ENCODE assay signal across 13 cellular contexts in the genomic region with DNA sequence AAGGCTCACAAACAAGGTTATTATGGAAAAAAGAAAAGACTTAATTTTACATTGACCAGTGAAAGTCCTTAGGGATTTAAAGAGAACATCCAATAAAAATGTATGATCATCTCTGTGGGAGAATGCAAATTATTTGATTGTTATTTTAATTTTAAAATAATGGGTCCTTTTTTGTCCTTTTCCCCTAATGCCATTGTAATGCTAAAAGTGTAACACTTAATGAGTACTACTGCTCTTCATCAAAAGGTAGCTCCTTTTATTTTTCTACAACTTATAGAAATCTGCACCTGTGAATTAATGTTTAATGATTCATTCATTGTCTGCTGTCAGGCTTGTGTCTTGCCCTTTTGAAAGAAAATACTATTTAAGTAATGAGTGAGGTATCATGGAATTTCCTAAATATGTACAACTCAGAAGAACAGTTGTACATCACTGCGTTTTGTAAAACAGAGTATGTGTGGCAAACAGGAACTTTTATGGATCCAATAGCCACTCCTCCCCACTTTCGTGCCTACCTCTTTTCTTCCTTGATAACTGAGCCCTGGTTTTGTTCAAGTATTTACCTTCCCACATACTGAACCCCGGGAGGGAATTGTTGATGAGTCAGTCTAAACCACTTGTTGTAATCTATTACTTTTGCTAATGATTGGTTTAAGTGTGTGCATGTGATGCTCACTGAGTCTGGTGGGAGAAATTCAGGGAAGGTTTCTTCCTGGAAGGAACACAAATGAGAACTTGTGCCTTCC. TPM values are rescaled to one million over a fixed set of nuclear protein-coding genes. Genes with fewer than 3 reads are reported as not detected.
A peak's percentile ranks its signal among the peaks of the same experiment; 100 is the strongest.
DNase-seq lines count a peak whose midpoint lies in the region; ATAC-seq and TF ChIP-seq lines count a peak whose summit lies in the region.
"Had no signal": no experiment of that assay in that cellular context is flagged by ENCODE, and none has a peak within 500 bp of the region (broad histone marks: within the 10 kb centered on the region; RNA-seq: fewer than 3 reads in every experiment).

No MANE protein-coding gene starts in this region.

- TF ChIP-seq POLR2A in HCT116 (IDR thresholded peaks at IDR 0.05; ENCODE audit: borderline replicate concordance, extremely low read depth, insufficient read depth, insufficient read length) = no peak
- TF ChIP-seq POLR2A in testis (IDR thresholded peaks at IDR 0.05) = no peak
- TF ChIP-seq POLR2A in stomach (IDR thresholded peaks at IDR 0.05) = no peak

- H3K4me3 ChIP-seq in HCT116 (replicated peaks in 1 of 2; ENCODE audit: low read depth in 1 of 2, low read length in 2 of 2) = no peak overlapping the region
- H3K4me3 ChIP-seq in choroid plexus epithelial cell (ENCODE audit: low read depth, low read length) = no peak overlapping the region
- no peak overlapping the region for H3K4me3 ChIP-seq in mesendoderm (ENCODE audit: low read length)
- H3K4me3 ChIP-seq in testis = no peak overlapping the region
- H3K4me3 ChIP-seq in stomach = no peak overlapping the region
- H3K4me3 ChIP-seq: tibial artery had no signal

- no peaks in the 10 kb centered on the region for H3K4me1 Mint-ChIP-seq in naive thymus-derived CD8-positive, alpha-beta T cell

- H3K27ac ChIP-seq in HCT116 (ENCODE audit: low read depth, low read length) (no peak overlapping the region), mesendoderm (ENCODE audit: low read depth, low read length) (no peak overlapping the region), testis (no peak overlapping the region), stomach (no peak overlapping the region)
- H3K27ac ChIP-seq: tibial artery had no signal

- no peaks in the 10 kb centered on the region for H3K79me1 ChIP-seq in mesendoderm (ENCODE audit: low read length)

- H3K56ac ChIP-seq in mesendoderm (ENCODE audit: low read length) = no peak overlapping the region

- no peak overlapping the region for H4K8ac ChIP-seq in mesendoderm (ENCODE audit: low read depth, low read length)

- no peak overlapping the region for H2AK5ac ChIP-seq in mesendoderm (ENCODE audit: low read length)

- H3K36me3 ChIP-seq in HCT116 (ENCODE audit: control insufficient read depth in 1 of 2, insufficient read depth in 2 of 2, low read length in 2 of 2) (no peaks in the 10 kb centered on the region), mesendoderm (ENCODE audit: control insufficient read depth, insufficient read depth, low read length) (no peaks in the 10 kb centered on the region), testis (ENCODE audit: low read depth, missing control alignments) (no peaks in the 10 kb centered on the region), stomach (no peaks in the 10 kb centered on the region)
- H3K36me3 ChIP-seq: tibial artery had no signal

- no peak overlapping the region for H4K5ac ChIP-seq in mesendoderm (ENCODE audit: low read length)

- POLR2A ChIA-PET in HCT116 (lab: Charles Lee) = no interaction called here
- POLR2A ChIA-PET in naive thymus-derived CD8-positive, alpha-beta T cell (lab: Charles Lee) = no interaction called here

- TF ChIP-seq EP300 in stomach (IDR thresholded peaks at IDR 0.05) = no peak

- CTCF ChIA-PET in HCT116 (lab: Charles Lee) = no interaction called here

- DNase-seq in HCT116 (ENCODE audit: low read depth, low spot score) = no peak
- DNase-seq in NCI-H69 (lab: John Stamatoyannopoulos, UW) = peak; percentile 36
- DNase-seq in choroid plexus epithelial cell (ENCODE audit: low read depth) = peak; percentile 71
- peak; percentile 47 for DNase-seq in mesendoderm
- DNase-seq in testis = no peak
- no peak for DNase-seq in naive thymus-derived CD8-positive, alpha-beta T cell
- no peak for DNase-seq in stomach
- DNase-seq: amniotic stem cell; CD4-positive, CD25-positive, alpha-beta regulatory T cell; nucleus accumbens; SIG-M5; tibial artery had no signal

- H3K4me3 Mint-ChIP-seq in naive thymus-derived CD8-positive, alpha-beta T cell = no peak overlapping the region
- H3K4me3 Mint-ChIP-seq: CD4-positive, CD25-positive, alpha-beta regulatory T cell had no signal

- H3K27me3 ChIP-seq in HCT116 (ENCODE audit: insufficient read depth, low read length) = no peaks in the 10 kb centered on the region
- H3K27me3 ChIP-seq in mesendoderm (ENCODE audit: insufficient read depth, low read length, poor library complexity) = no peaks in the 10 kb centered on the region
- H3K27me3 ChIP-seq in testis = no peaks in the 10 kb centered on the region
- peaks cover 0 to 11% (median 0%) of the 10 kb centered on the region in 3 donors for H3K27me3 ChIP-seq in stomach
- H3K27me3 ChIP-seq: tibial artery had no signal

- H3K9me3 ChIP-seq in HCT116 (ENCODE audit: control insufficient read depth in 1 of 2, insufficient read depth in 1 of 2, low read depth in 1 of 2, low read length in 2 of 2) (no peaks in the 10 kb centered on the region), testis (no peaks in the 10 kb centered on the region), stomach (no peaks in the 10 kb centered on the region)
- H3K9me3 ChIP-seq: tibial artery had no signal

- ATAC-seq in HCT116 (no peak), GM18498 (IDR thresholded peaks at IDR 0.05; ENCODE audit: unreplicated experiment) (no peak)
- no peak for ATAC-seq in naive thymus-derived CD8-positive, alpha-beta T cell

- TF ChIP-seq CTCF in HCT116 (IDR thresholded peaks at IDR 0.05 in 2 of 3, conservative IDR thresholded peaks at IDR 0.05 in 1 of 3; ENCODE audit: borderline replicate concordance in 1 of 3, insufficient read depth in 1 of 3, low read depth in 2 of 3, low read length in 2 of 3) = no peak
- no peak for TF ChIP-seq CTCF in choroid plexus epithelial cell (conservative IDR thresholded peaks at IDR 0.05; ENCODE audit: low read depth, low read length)
- no peak for TF ChIP-seq CTCF in testis (IDR thresholded peaks at IDR 0.05)
- no peak for TF ChIP-seq CTCF in stomach (IDR thresholded peaks at IDR 0.05)

- H3K4me2 ChIP-seq in HCT116 (ENCODE audit: low read length) (0 out of 2 replicates have a peak overlapping the region, but pooled peaks have one; percentile 4), mesendoderm (ENCODE audit: low read length) (no peak overlapping the region)

- no TSS peak for BruUV-seq in HCT116 (replicated peaks; lab: Mats Ljungman, UMichigan)

- intact Hi-C loops in HCT116 (cut with micrococcal nuclease) (no loop called here), testis (cut with DNase I; ENCODE audit: low total_unique reads) (no loop called here), stomach (cut with DNase I; ENCODE audit: low total_unique reads) (no loop called here)

- H3K4me1 ChIP-seq in HCT116 (ENCODE audit: control insufficient read depth in 1 of 2, insufficient read depth in 2 of 2, low read length in 2 of 2) = peaks cover 0 to 6% of the 10 kb centered on the region in 2 experiments; a peak in 2 of 4 replicates
- H3K4me1 ChIP-seq in mesendoderm (ENCODE audit: control insufficient read depth, low read depth, low read length) = no peaks in the 10 kb centered on the region
- no peaks in the 10 kb centered on the region for H3K4me1 ChIP-seq in testis
- H3K4me1 ChIP-seq in stomach = no peaks in the 10 kb centered on the region
- H3K4me1 ChIP-seq: tibial artery had no signal

- no peak for TF ChIP-seq RAD21 in HCT116 (IDR thresholded peaks at IDR 0.05; ENCODE audit: low read depth)

- no peak overlapping the region for H3K4ac ChIP-seq in mesendoderm (ENCODE audit: low read depth, low read length)

- H3K18ac ChIP-seq in mesendoderm (ENCODE audit: low read length) = peak overlapping the region; percentile 10

- no peaks in the 10 kb centered on the region for H3K9me3 Mint-ChIP-seq in naive thymus-derived CD8-positive, alpha-beta T cell
- H3K9me3 Mint-ChIP-seq: CD4-positive, CD25-positive, alpha-beta regulatory T cell had no signal

- H3K9ac ChIP-seq in HCT116 (ENCODE audit: low read length) = no peak overlapping the region
- no peak overlapping the region for H3K9ac ChIP-seq in mesendoderm (ENCODE audit: low read length)

- no peaks in the 10 kb centered on the region for H3K9me2 ChIP-seq in HCT116 (ENCODE audit: insufficient read depth)

- RAD21 ChIA-PET in HCT116 (lab: Charles Lee; ENCODE audit: low non-redundant PET in 1 of 2, low total read pairs in 2 of 2, uncharacterized antibody in 2 of 2, unreplicated experiment in 2 of 2) = no interaction called here

- no CpG with 5 or more reads among the region's 3 CpGs for WGBS in mesendoderm (ENCODE audit: extremely low coverage, insufficient coverage, low lambda C conversion rate)
- WGBS in testis, 2 donors = 81 to 85% methylated on average over 3 of the region's 3 CpGs
- 18 to 52% (median 26%) methylated on average over 3 of the region's 3 CpGs for WGBS in stomach, 5 donors

- H3K79me2 ChIP-seq in HCT116 (ENCODE audit: insufficient read depth, low read length) = no peaks in the 10 kb centered on the region
- H3K79me2 ChIP-seq in mesendoderm (ENCODE audit: control insufficient read depth, insufficient read depth, low read length) = no peaks in the 10 kb centered on the region

- H3K27ac Mint-ChIP-seq in naive thymus-derived CD8-positive, alpha-beta T cell = no peak overlapping the region
- H3K27ac Mint-ChIP-seq: CD4-positive, CD25-positive, alpha-beta regulatory T cell had no signal

- no peaks in the 10 kb centered on the region for H3K36me3 Mint-ChIP-seq in naive thymus-derived CD8-positive, alpha-beta T cell
- H3K36me3 Mint-ChIP-seq: CD4-positive, CD25-positive, alpha-beta regulatory T cell had no signal

- H2BK120ac ChIP-seq in mesendoderm (ENCODE audit: low read depth, low read length) = no peak overlapping the region

- peak overlapping the region; percentile 5 for H2AFZ ChIP-seq in HCT116 (ENCODE audit: low read depth, low read length, poor library complexity, severe bottlenecking)

- no peak overlapping the region for H2BK15ac ChIP-seq in mesendoderm (replicated peaks; ENCODE audit: low read depth)

- no peaks in the 10 kb centered on the region for H4K20me1 ChIP-seq in HCT116 (ENCODE audit: insufficient read depth)

- no peak overlapping the region for H2BK5ac ChIP-seq in mesendoderm (ENCODE audit: low read length)

- H3K23ac ChIP-seq in mesendoderm (ENCODE audit: low read length) = no peak overlapping the region

- peaks cover 0 to 10% (median 5%) of the 10 kb centered on the region in 5 donors for H3K27me3 Mint-ChIP-seq in naive thymus-derived CD8-positive, alpha-beta T cell

TF ChIP-seq in HCT116, 20 proteins besides CTCF, POLR2A, EP300 and RAD21 (continues in another document):
- no peak for TF ChIP-seq EZH2 (IDR thresholded peaks at IDR 0.05)
- TF ChIP-seq ZNF274 (IDR thresholded peaks at IDR 0.05; ENCODE audit: low read depth, low read length) = no peak
- TF ChIP-seq FOSL1 (IDR thresholded peaks at IDR 0.05; ENCODE audit: low read depth) = no peak
- TF ChIP-seq ZFX (IDR thresholded peaks at IDR 0.05) = no peak

RNA-seq across cellular contexts. Expression of a gene that starts 19.9 kb away (rescaled TPM):
- total RNA-seq in HCT116 (2021; ENCODE audit: unreplicated experiment) (44.1 TPM), testis (10 to 100 TPM; 43.5 to 44.5 TPM), stomach (10 to 100 TPM in 4 of 5 donors, 1 to 10 TPM in 1; 4.1 to 27.2 (median 23.2) TPM)
- 10.7 and 15.1 TPM in 2 replicates for polyA plus RNA-seq in HCT116 (2012)
- 19.0 TPM for polyA plus RNA-seq in mesendoderm (2013, experiment 1 of 2)
- 19.6 TPM for polyA plus RNA-seq in mesendoderm (2013, experiment 2 of 2)
- polyA plus RNA-seq in testis (ENCODE audit: insufficient read depth, low read depth, low replicate concordance) (33.5 TPM), stomach (1 to 10 TPM; 5.7 to 6.6 (median 6.3) TPM)
- 10 to 100 TPM; 12.3 to 12.9 TPM for total RNA-seq in naive thymus-derived CD8-positive, alpha-beta T cell
- 10 to 100 TPM in 1 of 3 donors, 1 to 10 TPM in 2; 9.2 to 11.5 (median 9.7) TPM for polyA plus RNA-seq in naive thymus-derived CD8-positive, alpha-beta T cell

Comparison
In these comparisons a context has a peak if more than half of its experiments do, and no peak if none do; other contexts are left out.
1. DNase-seq: peak in NCI-H69 (single experiment), choroid plexus epithelial cell (single experiment) and mesendoderm (single experiment); none in HCT116 (single experiment), testis (single experiment), naive thymus-derived CD8-positive, alpha-beta T cell (0 of 10) and stomach (single experiment).